8 cellular contexts compared by ENCODE assay signal in the genomic region with DNA sequence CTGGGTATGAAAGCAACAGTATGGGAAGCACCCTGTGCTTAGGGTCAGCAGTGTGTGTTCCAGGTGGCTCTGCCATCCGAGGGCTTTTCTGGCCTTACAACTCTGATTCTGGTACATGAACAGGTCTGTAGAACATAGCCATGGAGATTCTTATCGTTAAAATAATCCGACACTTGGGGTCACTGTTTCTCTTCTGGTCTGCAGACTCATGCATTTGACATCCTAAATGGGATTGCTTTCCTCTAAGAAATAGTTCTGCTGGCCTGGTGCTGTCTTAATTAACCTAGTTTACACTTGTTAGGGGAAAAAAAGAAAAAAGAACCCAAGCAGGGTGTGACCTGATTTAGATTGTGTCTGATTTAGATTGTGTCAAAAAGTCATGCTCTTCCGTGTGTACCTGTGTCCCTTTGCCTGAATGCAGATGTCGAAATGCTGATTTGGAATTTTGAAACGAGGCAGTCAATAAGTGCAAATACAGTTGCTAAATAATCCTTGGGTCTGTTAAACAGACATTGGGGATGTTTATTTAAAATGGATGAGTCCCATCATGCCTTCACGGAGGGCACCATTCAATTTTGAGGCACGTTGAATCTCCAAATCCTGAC. TPM values are rescaled to one million over a fixed set of nuclear protein-coding genes. Genes with fewer than 3 reads are reported as not detected.
DNase-seq lines count a peak whose midpoint lies in the region; ATAC-seq, FAIRE-seq and TF ChIP-seq lines count a peak whose summit lies in the region.

No MANE protein-coding gene starts in this region.

- peaks cover 47 to 57% of the 10 kb centered on the region in 2 donors for H3K4me1 Mint-ChIP-seq in natural killer cell treated with Interleukin-12 subunit alpha and Interleukin-12 subunit beta and Interleukin-15 and Interleukin-18, amount 100 ng/mL, for 72 hours (ENCODE audit: low read depth in 2 of 2)

- no peaks in the 10 kb centered on the region for H4K20me1 ChIP-seq in OCI-LY7 (ENCODE audit: insufficient read depth, low read length)
- no peaks in the 10 kb centered on the region for H4K20me1 ChIP-seq in endothelial cell of umbilical vein (replicated peaks; ENCODE audit: control insufficient read depth, extremely low read depth, insufficient read depth, low read length)

- CTCF ChIA-PET in HEK293T (lab: Yijun Ruan, JAX) (no interaction called here), OCI-LY7 (lab: Charles Lee; ENCODE audit: unreplicated experiment) (no interaction called here), endothelial cell of umbilical vein (lab: Charles Lee) (interaction anchor here (0.9 to 5.6 kb wide), 7 partner anchors 33 to 1140 kb away, joined by 3 to 74 read pairs (median 3); a partner anchor contains a TSS)

- H3K4me2 ChIP-seq in OCI-LY7 (ENCODE audit: low read length) (no peak overlapping the region), endothelial cell of umbilical vein (ENCODE audit: insufficient read depth, low read length) (no peak overlapping the region)

- peak; percentile 72 for FAIRE-seq in endothelial cell of umbilical vein (lab: Jason Lieb, UNC)

- BruUV-seq in OCI-LY7 (replicated peaks; lab: Mats Ljungman, UMichigan) = no TSS peak
- BruUV-seq in endothelial cell of umbilical vein (replicated peaks; lab: Mats Ljungman, UMichigan) = no TSS peak

- H3K27me3 ChIP-seq in endothelial cell of umbilical vein (ENCODE audit: control insufficient read depth in 2 of 2, insufficient read depth in 2 of 2, low read length in 2 of 2) (peaks cover 0 to 3% of the 10 kb centered on the region in 2 experiments), ovary (no peaks in the 10 kb centered on the region)

- peak; percentile 43 for DNase-seq in D341Med (ENCODE audit: low spot score)
- DNase-seq in HEK293T (ENCODE audit: extremely low spot score) = peak; percentile 29
- DNase-seq in OCI-LY7 (ENCODE audit: low spot score) = peak; percentile 41
- peak; percentile 57 for DNase-seq in endothelial cell of umbilical vein (ENCODE audit: low read depth, low spot score)
- no peak for DNase-seq in natural killer cell treated with Interleukin-12 subunit alpha and Interleukin-12 subunit beta and Interleukin-15 and Interleukin-18, amount 100 ng/mL, for 72 hours (ENCODE audit: low spot score)
- DNase-seq in ovary = no peak

- H2AFZ ChIP-seq in OCI-LY7 (ENCODE audit: low read length) (no peak overlapping the region), endothelial cell of umbilical vein (ENCODE audit: low read depth, low read length) (no peak overlapping the region)

- H3K27me3 Mint-ChIP-seq in natural killer cell treated with Interleukin-12 subunit alpha and Interleukin-12 subunit beta and Interleukin-15 and Interleukin-18, amount 100 ng/mL, for 72 hours = no peaks in the 10 kb centered on the region

- H3K4me3 ChIP-seq in OCI-LY7 (ENCODE audit: low read depth, low read length, poor library complexity, severe bottlenecking) = no peak overlapping the region
- H3K4me3 ChIP-seq in endothelial cell of umbilical vein (replicated peaks in 1 of 3; ENCODE audit: insufficient read depth in 1 of 3, low read depth in 1 of 3, low read length in 3 of 3) = no peak overlapping the region
- H3K4me3 ChIP-seq in ovary = no peak overlapping the region

- no peaks in the 10 kb centered on the region for H3K79me2 ChIP-seq in OCI-LY7 (ENCODE audit: insufficient read depth, low read depth, low read length)
- no peaks in the 10 kb centered on the region for H3K79me2 ChIP-seq in endothelial cell of umbilical vein (ENCODE audit: control insufficient read depth, insufficient read depth, low read length)

- TF ChIP-seq EP300 in ovary (IDR thresholded peaks at IDR 0.05) = no peak

- no peaks in the 10 kb centered on the region for H3K9me1 ChIP-seq in endothelial cell of umbilical vein (replicated peaks; ENCODE audit: control insufficient read depth, extremely low read depth, insufficient read depth, low read length)

- H3K36me3 Mint-ChIP-seq in natural killer cell treated with Interleukin-12 subunit alpha and Interleukin-12 subunit beta and Interleukin-15 and Interleukin-18, amount 100 ng/mL, for 72 hours = no peaks in the 10 kb centered on the region

- H3K4me1 ChIP-seq in OCI-LY7 (ENCODE audit: insufficient read depth, low read length, poor library complexity, severe bottlenecking) = no peaks in the 10 kb centered on the region
- H3K4me1 ChIP-seq in endothelial cell of umbilical vein (ENCODE audit: control insufficient read depth, extremely low read depth, insufficient read depth, low read length) = peaks cover 13% of the 10 kb centered on the region
- no peaks in the 10 kb centered on the region for H3K4me1 ChIP-seq in ovary (ENCODE audit: insufficient read depth)

- 47 to 51% (median 48%) methylated on average over 8 of the region's 8 CpGs for WGBS in ovary, 3 donors

- TF ChIP-seq CTCF in OCI-LY7 (conservative IDR thresholded peaks at IDR 0.05; ENCODE audit: low read length) = peak; percentile 72
- TF ChIP-seq CTCF in endothelial cell of umbilical vein (IDR thresholded peaks at IDR 0.05; ENCODE audit: extremely low read depth in 1 of 2, insufficient read depth in 1 of 2, low read depth in 1 of 2, low read length in 2 of 2) = peak; percentile 4 to 22
- TF ChIP-seq CTCF in ovary (IDR thresholded peaks at IDR 0.05) = no peak

- TF ChIP-seq POLR2A in endothelial cell of umbilical vein (IDR thresholded peaks at IDR 0.05; ENCODE audit: low read depth, low read length) (no peak), ovary (IDR thresholded peaks at IDR 0.05) (no peak)

- no peak overlapping the region for H3K27ac ChIP-seq in OCI-LY7 (ENCODE audit: low read depth, low read length, poor library complexity, severe bottlenecking)
- no peak overlapping the region for H3K27ac ChIP-seq in endothelial cell of umbilical vein (ENCODE audit: insufficient read depth, low read depth, low read length)
- no peak overlapping the region for H3K27ac ChIP-seq in ovary

- H3K9me2 ChIP-seq in OCI-LY7 (ENCODE audit: insufficient read depth, low read length) = no peaks in the 10 kb centered on the region

- ATAC-seq in natural killer cell treated with Interleukin-12 subunit alpha and Interleukin-12 subunit beta and Interleukin-15 and Interleukin-18, amount 100 ng/mL, for 72 hours = peak; percentile 41 to 64
- ATAC-seq in GM18511 (IDR thresholded peaks at IDR 0.05; ENCODE audit: unreplicated experiment) (no peak), GM19351 (IDR thresholded peaks at IDR 0.05; ENCODE audit: unreplicated experiment) (no peak)

- H3K9ac ChIP-seq in endothelial cell of umbilical vein (replicated peaks; ENCODE audit: extremely low read depth, insufficient read depth, low read length) = no peak overlapping the region

- peak overlapping the region; percentile 37 for H3K4me3 Mint-ChIP-seq in natural killer cell treated with Interleukin-12 subunit alpha and Interleukin-12 subunit beta and Interleukin-15 and Interleukin-18, amount 100 ng/mL, for 72 hours

- H3K36me3 ChIP-seq in OCI-LY7 (ENCODE audit: insufficient read depth, low read length) (no peaks in the 10 kb centered on the region), endothelial cell of umbilical vein (ENCODE audit: control insufficient read depth in 2 of 2, extremely low read depth in 1 of 2, insufficient read depth in 2 of 2, low read length in 2 of 2) (no peaks in the 10 kb centered on the region), ovary (no peaks in the 10 kb centered on the region)

- intact Hi-C loops in OCI-LY7 (cut with micrococcal nuclease; ENCODE audit: unreplicated experiment) = loop anchor here (5.0 kb wide), 1 partner anchor 571 kb away; no protein-coding TSS in a partner anchor
- intact Hi-C loops in endothelial cell of umbilical vein (cut with micrococcal nuclease) = loop anchor here (1.0 to 10.0 kb wide), 4 partner anchors 159 to 978 kb away; a partner anchor contains a TSS
- intact Hi-C loops in ovary (cut with DNase I) = no loop called here

- dilution Hi-C loops in endothelial cell of umbilical vein (cut with MboI; ENCODE audit: extremely low pct_ligation_motif_present, low sequenced_read_pairs) = no loop called here

- POLR2A ChIA-PET in HEK293T (lab: Yijun Ruan, JAX) = no interaction called here
- POLR2A ChIA-PET in OCI-LY7 (lab: Charles Lee) = no interaction called here
- POLR2A ChIA-PET in endothelial cell of umbilical vein (lab: Charles Lee) = no interaction called here

- H3K9me3 ChIP-seq in OCI-LY7 (ENCODE audit: low read length) (no peaks in the 10 kb centered on the region), endothelial cell of umbilical vein (replicated peaks; ENCODE audit: control insufficient read depth, insufficient read depth, low read length) (no peaks in the 10 kb centered on the region), ovary (no peaks in the 10 kb centered on the region)

- H3K9me3 Mint-ChIP-seq in natural killer cell treated with Interleukin-12 subunit alpha and Interleukin-12 subunit beta and Interleukin-15 and Interleukin-18, amount 100 ng/mL, for 72 hours = no peaks in the 10 kb centered on the region

- peak overlapping the region; percentile 32 to 45 for H3K27ac Mint-ChIP-seq in natural killer cell treated with Interleukin-12 subunit alpha and Interleukin-12 subunit beta and Interleukin-15 and Interleukin-18, amount 100 ng/mL, for 72 hours

TF ChIP-seq in HEK293T, 16 proteins besides CTCF, POLR2A, EP300 and RAD21 (continues in another document):
- TF ChIP-seq NFRKB (IDR thresholded peaks at IDR 0.05) (no peak), TARDBP (IDR thresholded peaks at IDR 0.05) (no peak), HDGF (IDR thresholded peaks at IDR 0.05; ENCODE audit: borderline replicate concordance) (no peak), FOXM1 (IDR thresholded peaks at IDR 0.05; ENCODE audit: borderline replicate concordance) (no peak), LEF1 (IDR thresholded peaks at IDR 0.05; ENCODE audit: borderline replicate concordance) (no peak)

TF ChIP-seq in endothelial cell of umbilical vein, 7 proteins besides CTCF, POLR2A, EP300 and RAD21 (continues in another document):
- TF ChIP-seq JUN (IDR thresholded peaks at IDR 0.05; ENCODE audit: borderline replicate concordance, insufficient read depth, insufficient read length, low read depth) (no peak), EZH2 (IDR thresholded peaks at IDR 0.05; ENCODE audit: borderline replicate concordance, low read depth, low read length, severe bottlenecking) (no peak), MYC (IDR thresholded peaks at IDR 0.05; ENCODE audit: low read depth, low read length) (no peak)

RNA-seq across cellular contexts. Expression of a gene that starts 59.6 kb away (rescaled TPM):
- not detected in 2 replicates for total RNA-seq in OCI-LY7 (2014; rRNA removed; shearing (Covaris generic))
- total RNA-seq in OCI-LY7 (2022) = not detected in 2 replicates
- not detected in 2 replicates for total RNA-seq in endothelial cell of umbilical vein
- polyA plus RNA-seq in endothelial cell of umbilical vein = not detected in 2 replicates
- polyA plus RNA-seq in endothelial cell of umbilical vein (2011; cell fraction: cytosol; rRNA removed) = not detected in 2 replicates
- polyA plus RNA-seq in endothelial cell of umbilical vein (2011; cell fraction: nucleus; rRNA removed) = not detected in 2 replicates
- polyA plus RNA-seq in endothelial cell of umbilical vein (2012) = not detected in 2 replicates
- polyA minus RNA-seq in endothelial cell of umbilical vein = not detected in 2 replicates
- not detected for polyA minus RNA-seq in endothelial cell of umbilical vein (2011; cell fraction: cytosol; rRNA and poly(A)+ RNA removed)
- not detected in 2 replicates for polyA minus RNA-seq in endothelial cell of umbilical vein (2011; cell fraction: nucleus; rRNA and poly(A)+ RNA removed)
- not detected for total RNA-seq in natural killer cell treated with Interleukin-12 subunit alpha and Interleukin-12 subunit beta and Interleukin-15 and Interleukin-18, amount 100 ng/mL, for 72 hours
- total RNA-seq in ovary = under 1 TPM in 1 of 7 donors, not detected in 6; 0.92 TPM
- polyA plus RNA-seq in ovary = not detected

Comparison
In these comparisons a context has a peak if more than half of its experiments do, and no peak if none do; other contexts are left out.
1. DNase-seq: peak in D341Med (single experiment), HEK293T (single experiment), OCI-LY7 (single experiment) and endothelial cell of umbilical vein (single experiment); none in natural killer cell treated with Interleukin-12 subunit alpha and Interleukin-12 subunit beta and Interleukin-15 and Interleukin-18, amount 100 ng/mL, for 72 hours (single experiment) and ovary (0 of 5).
2. CTCF ChIP-seq: peak in OCI-LY7 (single experiment) and endothelial cell of umbilical vein (2 of 2); none in ovary (0 of 3).
3. ATAC-seq: peak in natural killer cell treated with Interleukin-12 subunit alpha and Interleukin-12 subunit beta and Interleukin-15 and Interleukin-18, amount 100 ng/mL, for 72 hours (2 of 2); none in GM18511 (single experiment) and GM19351 (single experiment).
4. intact Hi-C loops: an anchor here in OCI-LY7 (5.0 kb wide) and endothelial cell of umbilical vein (1.0 to 10.0 kb wide); none called in ovary.